21 cellular contexts compared by ENCODE assay signal in the genomic region with DNA sequence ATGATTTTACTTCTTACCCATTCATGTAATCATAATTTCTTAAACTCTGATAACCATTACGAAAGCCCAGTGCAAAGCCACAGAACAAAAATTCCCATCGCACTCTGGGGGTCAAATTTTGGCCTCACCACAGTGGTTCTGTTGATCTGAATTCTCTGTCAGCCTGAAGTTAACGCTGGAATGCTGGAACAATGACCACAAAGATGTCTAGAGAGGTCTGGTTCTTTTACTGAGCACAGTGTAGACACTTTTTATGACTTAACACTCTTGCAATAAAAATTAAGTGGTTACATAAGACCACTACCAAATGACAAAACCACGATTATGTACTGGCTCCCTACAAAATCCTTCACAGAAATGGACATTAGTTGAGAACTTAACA.
DNase-seq lines count a peak whose midpoint lies in the region; ATAC-seq, FAIRE-seq and TF ChIP-seq lines count a peak whose summit lies in the region.
"Had no signal": no experiment of that assay in that cellular context is flagged by ENCODE, and none has a peak within 500 bp of the region (broad histone marks: within the 10 kb centered on the region; RNA-seq: fewer than 3 reads in every experiment).

No MANE protein-coding gene starts in this region.

- FAIRE-seq in HTR-8/SVneo (lab: Jason Lieb, UNC): no peak
- FAIRE-seq: colon, RCC 7860 had no signal

- intact Hi-C loops in stomach (cut with DNase I; ENCODE audit: low total_unique reads): no loop called here
- intact Hi-C loops in activated CD4-positive, alpha-beta T cell treated with anti-CD3 and anti-CD28 coated beads, Interleukin-2, amount 10 ng/mL, durations not matched to agents 24 days and 14 days (cut with micrococcal nuclease): no loop called here

- H3K27me3 ChIP-seq in stomach: no peaks in the 10 kb centered on the region
- H3K27me3 ChIP-seq: suprapubic skin had no signal

- H3K9me3 ChIP-seq in stomach: no peaks in the 10 kb centered on the region
- H3K9me3 ChIP-seq: suprapubic skin had no signal

- H3K9me3 Mint-ChIP-seq in activated CD4-positive, alpha-beta T cell treated with anti-CD3 and anti-CD28 coated beads, Interleukin-2, amount 10 ng/mL, durations not matched to agents 24 days and 14 days: no peaks in the 10 kb centered on the region
- H3K9me3 Mint-ChIP-seq: activated naive CD4-positive, alpha-beta T cell treated with anti-CD3 and anti-CD28 coated beads, Interleukin-2, amount 50 U/mL, for 24 hours had no signal

- TF ChIP-seq CTCF in choroid plexus epithelial cell (conservative IDR thresholded peaks at IDR 0.05; ENCODE audit: low read depth, low read length) (no peak), stomach (IDR thresholded peaks at IDR 0.05) (no peak)

- peak overlapping the region in 3 of 5 donors; percentile 22 to 88 (median 47) for H3K27ac ChIP-seq in stomach
- H3K27ac ChIP-seq: C4-2B, HL-60, suprapubic skin had no signal

- H3K4me3 ChIP-seq in choroid plexus epithelial cell (ENCODE audit: low read depth, low read length) (no peak overlapping the region), stomach (no peak overlapping the region)
- H3K4me3 ChIP-seq: suprapubic skin had no signal

- H3K4me3 Mint-ChIP-seq in activated CD4-positive, alpha-beta T cell treated with anti-CD3 and anti-CD28 coated beads, Interleukin-2, amount 10 ng/mL, durations not matched to agents 24 days and 14 days: no peak overlapping the region
- H3K4me3 Mint-ChIP-seq: activated naive CD4-positive, alpha-beta T cell treated with anti-CD3 and anti-CD28 coated beads, Interleukin-2, amount 50 U/mL, for 24 hours had no signal

- H3K36me3 ChIP-seq in stomach: no peaks in the 10 kb centered on the region
- H3K36me3 ChIP-seq: suprapubic skin had no signal

- no peak for TF ChIP-seq EP300 in stomach (IDR thresholded peaks at IDR 0.05)

- peaks cover 5 to 34% (median 19%) of the 10 kb centered on the region in 4 donors for H3K4me1 ChIP-seq in stomach
- H3K4me1 ChIP-seq: suprapubic skin had no signal

- peak; percentile 73 for DNase-seq in GM04503 (ENCODE audit: low read depth)
- DNase-seq in choroid plexus epithelial cell (ENCODE audit: low read depth): peak; percentile 92
- peak; percentile 71 for DNase-seq in hepatic stellate cell (ENCODE audit: low spot score)
- DNase-seq in stomach: no peak
- DNase-seq in HTR-8/SVneo (ENCODE audit: insufficient read length, low spot score): no peak
- no peak for DNase-seq in activated CD4-positive, alpha-beta T cell treated with anti-CD3 and anti-CD28 coated beads, Interleukin-2, amount 10 ng/mL, durations not matched to agents 24 days and 14 days
- DNase-seq: activated CD4-positive, CD25-positive, alpha-beta regulatory T cell treated with anti-CD3 and anti-CD28 coated beads, Interleukin-2, amount 50 U/mL, for 72 hours; activated CD8-positive, alpha-beta memory T cell treated with anti-CD3 and anti-CD28 coated beads, Interleukin-2, amount 50 U/mL, for 48 hours; DMS79 treated with DMSO at 0.1 percent for 48 hours; Kasumi-1; NCI-H187 treated with DMSO at 0.1 percent for 48 hours; NCI-H510A treated with DMSO at 0.1 percent for 48 hours; T-helper 1 cell had no signal

- H3K27me3 Mint-ChIP-seq in activated CD4-positive, alpha-beta T cell treated with anti-CD3 and anti-CD28 coated beads, Interleukin-2, amount 10 ng/mL, durations not matched to agents 24 days and 14 days: no peaks in the 10 kb centered on the region

- H3K36me3 Mint-ChIP-seq in activated CD4-positive, alpha-beta T cell treated with anti-CD3 and anti-CD28 coated beads, Interleukin-2, amount 10 ng/mL, durations not matched to agents 24 days and 14 days (ENCODE audit: low read depth): no peaks in the 10 kb centered on the region
- H3K36me3 Mint-ChIP-seq: activated naive CD4-positive, alpha-beta T cell treated with anti-CD3 and anti-CD28 coated beads, Interleukin-2, amount 50 U/mL, for 24 hours had no signal

- H3K27ac Mint-ChIP-seq in activated CD4-positive, alpha-beta T cell treated with anti-CD3 and anti-CD28 coated beads, Interleukin-2, amount 10 ng/mL, durations not matched to agents 24 days and 14 days: no peak overlapping the region
- H3K27ac Mint-ChIP-seq: activated naive CD4-positive, alpha-beta T cell treated with anti-CD3 and anti-CD28 coated beads, Interleukin-2, amount 50 U/mL, for 24 hours had no signal

- 48 to 65% (median 57%) methylated on average over 4 of the region's 4 CpGs for WGBS in stomach, 5 donors

- no peak for TF ChIP-seq POLR2A in stomach (IDR thresholded peaks at IDR 0.05)

- ATAC-seq in GM19395 (IDR thresholded peaks at IDR 0.05; ENCODE audit: unreplicated experiment) (no peak), HG03095 (IDR thresholded peaks at IDR 0.05; ENCODE audit: unreplicated experiment) (no peak)

- H3K4me1 Mint-ChIP-seq in activated CD4-positive, alpha-beta T cell treated with anti-CD3 and anti-CD28 coated beads, Interleukin-2, amount 10 ng/mL, durations not matched to agents 24 days and 14 days: no peaks in the 10 kb centered on the region
- H3K4me1 Mint-ChIP-seq: activated naive CD4-positive, alpha-beta T cell treated with anti-CD3 and anti-CD28 coated beads, Interleukin-2, amount 50 U/mL, for 24 hours had no signal

Comparison
In these comparisons a context has a peak if more than half of its experiments do, and no peak if none do; other contexts are left out.
1. DNase-seq: peak in GM04503 (single experiment), choroid plexus epithelial cell (single experiment) and hepatic stellate cell (single experiment); none in stomach (single experiment), HTR-8/SVneo (single experiment) and activated CD4-positive, alpha-beta T cell treated with anti-CD3 and anti-CD28 coated beads, Interleukin-2, amount 10 ng/mL, durations not matched to agents 24 days and 14 days (single experiment).